23 cellular contexts compared by ENCODE assay signal in the genomic region with DNA sequence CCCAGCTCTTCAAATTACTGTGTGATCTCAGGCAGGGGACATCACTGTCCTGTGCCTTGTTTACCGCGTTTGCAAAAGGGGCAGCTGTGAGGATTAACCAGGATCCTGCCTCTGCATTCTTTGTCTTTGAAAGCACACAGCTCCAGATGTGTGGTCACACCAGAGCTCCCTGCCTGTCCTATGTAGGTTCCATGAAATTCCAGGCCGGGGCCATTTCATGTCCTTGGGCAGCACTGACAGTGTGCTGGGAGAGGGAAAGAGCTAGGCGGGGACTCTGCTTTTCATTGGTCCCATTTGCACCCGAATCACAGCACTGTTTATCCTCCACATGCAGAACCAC.
"Had no signal": no experiment of that assay in that cellular context is flagged by ENCODE, and none has a peak within 500 bp of the region (broad histone marks: within the 10 kb centered on the region; RNA-seq: fewer than 3 reads in every experiment).

No MANE protein-coding gene starts in this region.

- H3K9me3 Mint-ChIP-seq: naive B cell had no signal

- H3K4me2 ChIP-seq: smooth muscle cell had no signal

- DNase-seq: effector CD8-positive, alpha-beta T cell; gastrocnemius medialis; heart right ventricle; hypothalamus; kidney glomerular epithelial cell; mesendoderm; naive B cell; nucleus accumbens; pancreas; right cardiac atrium; stimulated activated CD4-positive, alpha-beta T cell treated with anti-CD3 and anti-CD28 coated beads, Interleukin-2, amount 100 ng/mL, for 48 hours; stimulated activated naive CD8-positive, alpha-beta T cell treated with anti-CD3 and anti-CD28 coated beads, Interleukin-15, Interleukin-2, amounts not matched to agents 100 U/mL and 50 U/mL, for 24 hours; tibial artery; upper lobe of left lung; uterus had no signal

- H3K27me3 ChIP-seq: dorsolateral prefrontal cortex, esophagus muscularis mucosa, gastrocnemius medialis, heart right ventricle, pancreas, tibial artery, upper lobe of left lung, uterus had no signal

- H3K27ac Mint-ChIP-seq: progenitor cell of endocrine pancreas had no signal

- H3K36me3 Mint-ChIP-seq: naive B cell had no signal

- H3K4me1 ChIP-seq: gastrocnemius medialis, tibial artery, uterus had no signal

- H3K36me3 ChIP-seq: gastrocnemius medialis, pancreas, upper lobe of left lung, uterus had no signal

- H3K4me3 ChIP-seq: coronary artery, dorsolateral prefrontal cortex, esophagus muscularis mucosa, gastrocnemius medialis, heart right ventricle, pancreas, smooth muscle cell, tibial artery, upper lobe of left lung, uterus had no signal

- H3K27ac ChIP-seq: coronary artery, epithelial cell of prostate, esophagus muscularis mucosa, gastrocnemius medialis, heart right ventricle, pancreas, tibial artery, upper lobe of left lung, uterus had no signal

- FAIRE-seq: endometrium, islet of Langerhans, pancreas had no signal

- ATAC-seq: gastrocnemius medialis; heart right ventricle; right cardiac atrium; stimulated activated naive CD8-positive, alpha-beta T cell treated with anti-CD3 and anti-CD28 coated beads, Interleukin-15, Interleukin-2, amounts not matched to agents 100 U/mL and 50 U/mL, for 24 hours had no signal

- H3K9me3 ChIP-seq: esophagus muscularis mucosa, gastrocnemius medialis, heart right ventricle, pancreas, tibial artery, upper lobe of left lung, uterus had no signal
